9 cellular contexts compared by ENCODE assay signal in the genomic region with DNA sequence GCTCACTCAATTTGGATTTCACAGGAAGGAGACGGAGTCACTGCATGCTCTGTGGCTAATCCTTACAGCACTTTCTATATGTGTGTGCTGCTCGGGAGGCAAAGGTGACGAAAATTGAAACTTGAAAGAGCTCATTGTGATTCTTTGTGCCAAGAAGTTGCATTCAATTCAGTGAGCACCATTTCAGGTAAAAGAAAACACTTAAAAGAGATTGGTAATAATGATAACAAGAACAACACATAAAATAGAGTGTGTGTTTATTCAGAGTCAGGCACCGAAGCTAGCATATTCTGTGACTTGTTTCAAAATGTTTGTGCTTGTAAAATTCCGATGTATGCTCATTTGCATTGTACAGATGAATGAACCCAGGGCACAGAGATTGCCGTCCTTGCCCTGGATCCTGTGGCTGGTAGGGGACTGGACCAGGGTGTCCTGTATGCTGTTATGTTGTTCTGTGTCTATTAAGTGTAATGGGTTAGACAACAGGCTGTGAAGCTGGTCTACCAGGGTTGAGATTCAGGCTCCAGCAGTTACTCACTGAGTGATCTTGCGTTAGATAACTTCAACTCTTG.
DNase-seq lines count a peak whose midpoint lies in the region; ATAC-seq and TF ChIP-seq lines count a peak whose summit lies in the region.
"Had no signal": no experiment of that assay in that cellular context is flagged by ENCODE, and none has a peak within 500 bp of the region (broad histone marks: within the 10 kb centered on the region; RNA-seq: fewer than 3 reads in every experiment).

No MANE protein-coding gene starts in this region.

- no peak for TF ChIP-seq CTCF in progenitor cell of endocrine pancreas (IDR thresholded peaks at IDR 0.05; ENCODE audit: unreplicated experiment)

- peaks cover 61% of the 10 kb centered on the region for H3K4me1 Mint-ChIP-seq in activated T-cell treated with anti-CD3 and anti-CD28 coated beads, Interleukin-2, amount 50 U/mL, for 72 hours (ENCODE audit: low read depth)
- peaks cover 17% of the 10 kb centered on the region for H3K4me1 Mint-ChIP-seq in progenitor cell of endocrine pancreas (ENCODE audit: low read depth)

- peaks cover 4% of the 10 kb centered on the region for H3K27me3 Mint-ChIP-seq in activated T-cell treated with anti-CD3 and anti-CD28 coated beads, Interleukin-2, amount 50 U/mL, for 72 hours (ENCODE audit: low read depth)
- no peaks in the 10 kb centered on the region for H3K27me3 Mint-ChIP-seq in progenitor cell of endocrine pancreas

- peaks cover 0 to 5% of the 10 kb centered on the region in 2 donors for H3K9me3 Mint-ChIP-seq in activated T-cell treated with anti-CD3 and anti-CD28 coated beads, Interleukin-2, amount 50 U/mL, for 72 hours
- no peaks in the 10 kb centered on the region for H3K9me3 Mint-ChIP-seq in progenitor cell of endocrine pancreas (ENCODE audit: low read depth)

- peak overlapping the region; percentile 95 for H3K27ac Mint-ChIP-seq in activated T-cell treated with anti-CD3 and anti-CD28 coated beads, Interleukin-2, amount 50 U/mL, for 72 hours
- H3K27ac Mint-ChIP-seq in progenitor cell of endocrine pancreas: no peak overlapping the region

- peak; percentile 52 to 65 for DNase-seq in activated T-cell treated with anti-CD3 and anti-CD28 coated beads, Interleukin-2, amount 50 U/mL, for 72 hours
- DNase-seq in left lobe of liver (ENCODE audit: low spot score) (no peak), NCI-H1417 treated with DMSO at 0.1 percent for 48 hours (lab: John Stamatoyannopoulos, UW) (no peak), progenitor cell of endocrine pancreas (ENCODE audit: low spot score, unreplicated experiment) (no peak)
- DNase-seq: NCI-H2029 treated with DMSO at 0.1 percent for 48 hours, WERI-Rb-1 had no signal

- H3K36me3 Mint-ChIP-seq in activated T-cell treated with anti-CD3 and anti-CD28 coated beads, Interleukin-2, amount 50 U/mL, for 72 hours (ENCODE audit: insufficient read depth in 2 of 2): peaks cover 0 to 13% of the 10 kb centered on the region in 2 donors
- H3K36me3 Mint-ChIP-seq in progenitor cell of endocrine pancreas (ENCODE audit: insufficient read depth): no peaks in the 10 kb centered on the region

- peak overlapping the region; percentile 76 to 84 for H3K4me3 Mint-ChIP-seq in activated T-cell treated with anti-CD3 and anti-CD28 coated beads, Interleukin-2, amount 50 U/mL, for 72 hours
- H3K4me3 Mint-ChIP-seq in progenitor cell of endocrine pancreas (ENCODE audit: low read depth): no peak overlapping the region

- peak; percentile 87 for ATAC-seq in GM18511 (IDR thresholded peaks at IDR 0.05; ENCODE audit: unreplicated experiment)
- peak; percentile 89 for ATAC-seq in GM19452 (IDR thresholded peaks at IDR 0.05; ENCODE audit: unreplicated experiment)
- ATAC-seq in HG03066 (IDR thresholded peaks at IDR 0.05; ENCODE audit: low read depth, unreplicated experiment): peak; percentile 88
- peak; percentile 87 to 88 for ATAC-seq in activated T-cell treated with anti-CD3 and anti-CD28 coated beads, Interleukin-2, amount 50 U/mL, for 72 hours (replicated peaks in 1 of 2)
- no peak for ATAC-seq in left lobe of liver

Comparison
In these comparisons a context has a peak if more than half of its experiments do, and no peak if none do; other contexts are left out.
1. DNase-seq: peak in activated T-cell treated with anti-CD3 and anti-CD28 coated beads, Interleukin-2, amount 50 U/mL, for 72 hours (2 of 2); none in left lobe of liver (single experiment), NCI-H1417 treated with DMSO at 0.1 percent for 48 hours (single experiment) and progenitor cell of endocrine pancreas (single experiment).